7 cellular contexts compared by ENCODE assay signal in genomic region chr6:125027287-125027686, GRCh38.
"Had no signal": no experiment of that assay in that cellular context is flagged by ENCODE, and none has a peak within 500 bp of the region (broad histone marks: within the 10 kb centered on the region; RNA-seq: fewer than 3 reads in every experiment).

No MANE protein-coding gene starts in this region.

- DNase-seq: IMR-90, Karpas-422, KBM-7 had no signal

- H3K27ac ChIP-seq: HL-60, KMS-11 had no signal

- H3K4me2 ChIP-seq: KMS-11 had no signal

- H3K9ac ChIP-seq: KMS-11 had no signal

- ATAC-seq: HepG2 had no signal

- FAIRE-seq: HepG2, HTR-8/SVneo had no signal
